In genomic region chr3:16500911-16501310, GRCh38 we compare ENCODE assay signal across 17 cellular contexts. TPM values are rescaled to one million over a fixed set of nuclear protein-coding genes. Genes with fewer than 3 reads are reported as not detected.
A peak's percentile ranks its signal among the peaks of the same experiment; 100 is the strongest.
DNase-seq lines count a peak whose midpoint lies in the region; ATAC-seq, FAIRE-seq and TF ChIP-seq lines count a peak whose summit lies in the region.
"Had no signal": no experiment of that assay in that cellular context is flagged by ENCODE, and none has a peak within 500 bp of the region (broad histone marks: within the 10 kb centered on the region; RNA-seq: fewer than 3 reads in every experiment).

No MANE protein-coding gene starts in this region.

- H3K9me1 ChIP-seq in K562 (ENCODE audit: control insufficient read depth, insufficient read depth, low read length) = no peaks in the 10 kb centered on the region

- CTCF ChIA-PET in K562 (lab: Yijun Ruan, JAX; ENCODE audit: low intra/inter-chr PET ratio) = no interaction called here

- H3K4me3 Mint-ChIP-seq in stimulated activated effector memory CD8-positive, alpha-beta T cell treated with anti-CD3 and anti-CD28 coated beads, Interleukin-12 subunit alpha, Interleukin-12 subunit beta, amount 100 ng/mL, for 72 hours = no peak overlapping the region
- H3K4me3 Mint-ChIP-seq: CD4-positive, alpha-beta memory T cell had no signal

- H2AFZ ChIP-seq in Karpas-422 (ENCODE audit: low read length) (no peak overlapping the region), K562 (ENCODE audit: low read depth, low read length) (no peak overlapping the region)

- in situ Hi-C loops in K562 (cut with MboI) (no loop called here), KBM-7 (cut with MboI; ENCODE audit: low pct_unique_long_range_greater_than_20kb, low sequenced_read_pairs) (no loop called here)

- TF ChIP-seq EP300 in K562 (IDR thresholded peaks at IDR 0.05; ENCODE audit: low read length) = no peak

- H3K9me3 Mint-ChIP-seq in stimulated activated effector memory CD8-positive, alpha-beta T cell treated with anti-CD3 and anti-CD28 coated beads, Interleukin-12 subunit alpha, Interleukin-12 subunit beta, amount 100 ng/mL, for 72 hours = no peaks in the 10 kb centered on the region
- H3K9me3 Mint-ChIP-seq: CD4-positive, alpha-beta memory T cell had no signal

- H3K27ac Mint-ChIP-seq in stimulated activated effector memory CD8-positive, alpha-beta T cell treated with anti-CD3 and anti-CD28 coated beads, Interleukin-12 subunit alpha, Interleukin-12 subunit beta, amount 100 ng/mL, for 72 hours = no peak overlapping the region

- TF ChIP-seq POLR2A in GM12891 (IDR thresholded peaks at IDR 0.05; ENCODE audit: low read depth, low read length) (no peak; the same call in 1 of the 2 replicates), K562 (conservative IDR thresholded peaks at IDR 0.05) (no peak)

- H3K9ac ChIP-seq in Karpas-422 (ENCODE audit: low read length) = peak overlapping the region; percentile 58
- H3K9ac ChIP-seq in K562 (ENCODE audit: insufficient read depth in 1 of 2, low read depth in 2 of 2, low read length in 2 of 2) = no peak overlapping the region

- peak overlapping the region; percentile 99 for H3K27ac ChIP-seq in Karpas-422 (ENCODE audit: low read length)
- no peak overlapping the region for H3K27ac ChIP-seq in K562 (ENCODE audit: extremely low read depth, low read depth, low read length)

- BruUV-seq in K562 (replicated peaks; lab: Mats Ljungman, UMichigan) = no TSS peak

- H3K36me3 ChIP-seq in Karpas-422 (ENCODE audit: insufficient read depth, low read length) = peaks cover 54% of the 10 kb centered on the region
- H3K36me3 ChIP-seq in K562 (ENCODE audit: control insufficient read depth, insufficient read depth, low read length) = no peaks in the 10 kb centered on the region

- H3K9me3 ChIP-seq in Karpas-422 (ENCODE audit: low read length) (no peaks in the 10 kb centered on the region), K562 (replicated peaks; ENCODE audit: control insufficient read depth, insufficient read depth, low read depth, low read length) (no peaks in the 10 kb centered on the region)

- H3K4me1 Mint-ChIP-seq in stimulated activated effector memory CD8-positive, alpha-beta T cell treated with anti-CD3 and anti-CD28 coated beads, Interleukin-12 subunit alpha, Interleukin-12 subunit beta, amount 100 ng/mL, for 72 hours = peaks cover 80% of the 10 kb centered on the region

- intact Hi-C loops in K562 (cut with micrococcal nuclease) = no loop called here

- TF ChIP-seq CTCF in K562 (IDR thresholded peaks at IDR 0.05 in 2 of 3, conservative IDR thresholded peaks at IDR 0.05 in 1 of 3; ENCODE audit: insufficient read depth in 2 of 3, low read depth in 1 of 3, low read length in 3 of 3) = no peak

- H3K4me3 ChIP-seq in Karpas-422 (ENCODE audit: low read length) (no peak overlapping the region; the same call in 1 of the 2 replicates), K562 (no peak overlapping the region)

- POLR2A ChIA-PET in K562 (lab: Yijun Ruan, JAX) = no interaction called here

- H3K4me1 ChIP-seq in Karpas-422 (ENCODE audit: low read length) = peaks cover 100% of the 10 kb centered on the region
- no peaks in the 10 kb centered on the region for H3K4me1 ChIP-seq in K562 (replicated peaks in 1 of 2; ENCODE audit: control insufficient read depth in 2 of 2, insufficient read depth in 2 of 2, low read length in 2 of 2)

- no peak for ATAC-seq in K562
- no peak for ATAC-seq in HG03095 (IDR thresholded peaks at IDR 0.05; ENCODE audit: unreplicated experiment)
- no peak for ATAC-seq in stimulated activated effector memory CD8-positive, alpha-beta T cell treated with anti-CD3 and anti-CD28 coated beads, Interleukin-12 subunit alpha, Interleukin-12 subunit beta, amount 100 ng/mL, for 72 hours

- H3K36me3 Mint-ChIP-seq in stimulated activated effector memory CD8-positive, alpha-beta T cell treated with anti-CD3 and anti-CD28 coated beads, Interleukin-12 subunit alpha, Interleukin-12 subunit beta, amount 100 ng/mL, for 72 hours = peaks cover 59% of the 10 kb centered on the region

- FAIRE-seq in GM12891 (lab: Jason Lieb, UNC) (peak; percentile 66), K562 (lab: Jason Lieb, UNC) (peak; percentile 59)
- FAIRE-seq: GM18507 had no signal

- 6% methylated on average over 12 of the region's 12 CpGs for WGBS in K562 (ENCODE audit: insufficient coverage, low coverage, missing lambda C conversion rate)

- H4K20me1 ChIP-seq in Karpas-422 (ENCODE audit: insufficient read depth, low read depth, low read length) (peaks cover 38% of the 10 kb centered on the region), K562 (replicated peaks; ENCODE audit: control insufficient read depth, insufficient read depth, low read length) (no peaks in the 10 kb centered on the region; the same call in none of the 2 replicates)

- H3K79me2 ChIP-seq in Karpas-422 (ENCODE audit: low read length) (peaks cover 100% of the 10 kb centered on the region), K562 (ENCODE audit: control insufficient read depth, insufficient read depth, low read length) (no peaks in the 10 kb centered on the region)

- TF ChIP-seq RAD21 in K562 (CRISPR knock-in tag; conservative IDR thresholded peaks at IDR 0.05 in 1 of 2, IDR thresholded peaks at IDR 0.05 in 1 of 2) = no peak

- H3K27me3 ChIP-seq in Karpas-422 (ENCODE audit: low read length) (no peaks in the 10 kb centered on the region), K562 (ENCODE audit: control insufficient read depth in 2 of 2, insufficient read depth in 2 of 2, low read length in 2 of 2) (peaks cover 36 to 49% of the 10 kb centered on the region in 2 experiments)

- DNase-seq in GM12891 (ENCODE audit: insufficient read length, low spot score) (no peak), Karpas-422 (no peak), K562 (ENCODE audit: extremely low read depth in 1 of 4, low spot score in 3 of 4) (no peak), KBM-7 (no peak)
- DNase-seq in stimulated activated effector memory CD8-positive, alpha-beta T cell treated with anti-CD3 and anti-CD28 coated beads, Interleukin-12 subunit alpha, Interleukin-12 subunit beta, amount 100 ng/mL, for 72 hours (ENCODE audit: low spot score in 2 of 2) = no peak
- DNase-seq: C1 segment of cervical spinal cord; CD4-positive, alpha-beta memory T cell; COR-L47; DMS153; DND-41; EL; GF-D8; GOT3; H7; HCEC 1CT had no signal

- peak overlapping the region; percentile 74 for H3K4me2 ChIP-seq in Karpas-422 (ENCODE audit: low read depth, low read length, poor library complexity, severe bottlenecking)
- no peak overlapping the region for H3K4me2 ChIP-seq in K562 (ENCODE audit: insufficient read depth, low read length)

- no peaks in the 10 kb centered on the region for H3K9me2 ChIP-seq in Karpas-422 (replicated peaks; ENCODE audit: insufficient read depth, low read length)

TF ChIP-seq in GM12891, 5 proteins besides CTCF, POLR2A, EP300 and RAD21:
- TF ChIP-seq POLR2AphosphoS5 (IDR thresholded peaks at IDR 0.05; ENCODE audit: low read depth, low read length) = peak; percentile 59; the same call in 1 of the 2 replicates
- TF ChIP-seq PAX5 (IDR thresholded peaks at IDR 0.05; ENCODE audit: insufficient read depth, low read length, severe bottlenecking) = no peak
- TF ChIP-seq SPI1 (IDR thresholded peaks at IDR 0.05; ENCODE audit: low read depth, low read length) = no peak
- TF ChIP-seq POU2F2 (IDR thresholded peaks at IDR 0.05; ENCODE audit: low read depth, low read length) = 0 out of 2 replicates have a peak, but pooled peaks have one; percentile 9
- no peak for TF ChIP-seq TAF1 (IDR thresholded peaks at IDR 0.05; ENCODE audit: low read depth, low read length)

TF ChIP-seq in K562, 482 proteins besides CTCF, POLR2A, EP300 and RAD21 (continues in another document):
- TF ChIP-seq NCOA4 (IDR thresholded peaks at IDR 0.05; ENCODE audit: partially characterized antibody) = no peak
- no peak for TF ChIP-seq ZNF277 (CRISPR knock-in tag; IDR thresholded peaks at IDR 0.05; ENCODE audit: borderline replicate concordance)
- TF ChIP-seq ZNF589 (CRISPR knock-in tag; IDR thresholded peaks at IDR 0.05; ENCODE audit: low read depth) = no peak
- TF ChIP-seq NUFIP1 (IDR thresholded peaks at IDR 0.05; ENCODE audit: partially characterized antibody) = no peak
- no peak for TF ChIP-seq TARDBP (IDR thresholded peaks at IDR 0.05)
- no peak for TF ChIP-seq HEY1 (CRISPR knock-in tag; IDR thresholded peaks at IDR 0.05; ENCODE audit: borderline replicate concordance)

RNA-seq across cellular contexts. Expression of gene RFTN1, which starts 12.6 kb away (rescaled TPM):
- polyA plus RNA-seq in GM12891 (2012; ENCODE audit: low read depth, missing spikeins) = 168 TPM
- 291 and 375 TPM in 2 replicates for total RNA-seq in Karpas-422 (2014; rRNA removed; shearing (Covaris generic); ENCODE audit: low replicate concordance)
- not detected in 2 replicates for total RNA-seq in K562 (2011; cell fraction: chromatin; rRNA removed; ENCODE audit: low replicate concordance)
- not detected in 2 replicates for total RNA-seq in K562 (2011; cell fraction: nucleolus; rRNA removed)
- total RNA-seq in K562 (2011; cell fraction: nucleoplasm; rRNA removed) = not detected in 2 replicates
- not detected in 2 replicates for total RNA-seq in K562 (2014; rRNA removed)
- total RNA-seq in K562 (2014; rRNA removed; fragmentation: Illumina TruSeq; extraction: Trizol) = not detected in 2 replicates
- total RNA-seq in K562 (2015; rRNA removed; fragmentation: Illumina TruSeq; extraction: Trizol) = not detected in 2 replicates
- total RNA-seq in K562 (2021) = 0.29 and 0.51 TPM in 2 replicates
- polyA plus RNA-seq in K562 (2011; rRNA removed) = not detected in 2 replicates
- polyA plus RNA-seq in K562 (2011; cell fraction: cytosol; rRNA removed) = not detected in 2 replicates
- polyA plus RNA-seq in K562 (2011; cell fraction: nucleus; rRNA removed) = not detected in 2 replicates
- 0.14 and 0.19 TPM in 2 replicates for polyA plus RNA-seq in K562 (2012)
- not detected in 2 replicates for polyA plus RNA-seq in K562 (2014; fragmentation: Illumina TruSeq; extraction: Trizol)
- polyA plus RNA-seq in K562 (2014; fragmentation: Nextera tagmentation; extraction: Ambion mirVana) = under 1 TPM in 1 of 2 experiments, not detected in 1; 0.08 TPM
- polyA plus RNA-seq in K562 (2014; rRNA removed) = 0.11 TPM in 1 of 2 replicates, not detected in the other
- not detected in 2 replicates for polyA minus RNA-seq in K562 (2011; rRNA and poly(A)+ RNA removed)
- not detected in 2 replicates for polyA minus RNA-seq in K562 (2011; cell fraction: cytosol; rRNA and poly(A)+ RNA removed)
- not detected in 2 replicates for polyA minus RNA-seq in K562 (2011; cell fraction: nucleus; rRNA and poly(A)+ RNA removed)

Comparison
In these comparisons a context has a peak if more than half of its experiments do, and no peak if none do; other contexts are left out.
1. RNA of gene RFTN1, which starts 12.6 kb away (total RNA-seq): 291 to 375 TPM in Karpas-422; 0.29 to 0.51 TPM in K562; every median in the first group is over 100 times any median in the second.